In the genomic region with DNA sequence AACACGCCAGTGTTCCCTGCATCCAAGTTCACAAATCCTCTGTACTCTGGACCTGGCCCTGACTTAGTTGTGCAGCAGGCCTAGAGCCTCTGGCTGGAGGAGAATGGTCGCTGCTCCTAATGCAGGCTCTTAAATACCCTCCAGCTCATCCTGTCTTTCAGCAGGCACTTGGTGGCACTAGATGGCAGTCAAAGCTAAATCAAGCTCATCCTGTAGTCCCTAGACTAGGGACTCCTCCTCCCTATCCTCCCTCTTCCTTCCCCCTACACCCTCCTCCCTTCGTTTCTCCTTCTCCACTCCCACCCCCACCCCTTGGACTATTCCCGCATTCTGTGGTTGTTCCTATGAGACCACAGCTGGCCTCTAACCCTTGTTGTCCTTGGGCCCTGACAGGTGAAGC, we compare ENCODE assay signal across 8 cellular contexts. TPM values are rescaled to one million over a fixed set of nuclear protein-coding genes. Genes with fewer than 3 reads are reported as not detected.
DNase-seq lines count a peak whose midpoint lies in the region; ATAC-seq, FAIRE-seq and TF ChIP-seq lines count a peak whose summit lies in the region.

No MANE protein-coding gene starts in this region.

- no peaks in the 10 kb centered on the region for H3K4me1 Mint-ChIP-seq in glutamatergic neuron (ENCODE audit: low read depth, unreplicated experiment)

- H3K9me3 Mint-ChIP-seq in activated naive CD4-positive, alpha-beta T cell treated with anti-CD3 and anti-CD28 coated beads, Interleukin-2, amount 50 U/mL, for 72 hours = no peaks in the 10 kb centered on the region
- H3K9me3 Mint-ChIP-seq in glutamatergic neuron (ENCODE audit: unreplicated experiment) = no peaks in the 10 kb centered on the region

- TF ChIP-seq CTCF in glutamatergic neuron (IDR thresholded peaks at IDR 0.05; ENCODE audit: partially characterized antibody, unreplicated experiment) = no peak

- H3K27ac Mint-ChIP-seq in activated naive CD4-positive, alpha-beta T cell treated with anti-CD3 and anti-CD28 coated beads, Interleukin-2, amount 50 U/mL, for 72 hours = no peak overlapping the region
- no peak overlapping the region for H3K27ac Mint-ChIP-seq in glutamatergic neuron (ENCODE audit: unreplicated experiment)

- peak; percentile 22 to 48 for ATAC-seq in activated naive CD4-positive, alpha-beta T cell treated with anti-CD3 and anti-CD28 coated beads, Interleukin-2, amount 50 U/mL, for 72 hours
- ATAC-seq in HG03045 (IDR thresholded peaks at IDR 0.05; ENCODE audit: unreplicated experiment) = no peak
- ATAC-seq in GM21360 (IDR thresholded peaks at IDR 0.05; ENCODE audit: unreplicated experiment) = no peak

- no peak for DNase-seq in activated naive CD4-positive, alpha-beta T cell treated with anti-CD3 and anti-CD28 coated beads, Interleukin-2, amount 50 U/mL, for 72 hours (ENCODE audit: low spot score in 2 of 2)
- DNase-seq in activated naive CD4-positive, alpha-beta T cell (lab: John Stamatoyannopoulos, UW) = no peak
- DNase-seq in RCC 7860 (ENCODE audit: low spot score) = peak; percentile 23
- peak; percentile 32 for DNase-seq in glutamatergic neuron
- no peak for DNase-seq in AG08396 (ENCODE audit: low spot score)
- no peak for DNase-seq in COLO829 (ENCODE audit: low spot score)

- no peak overlapping the region for H3K4me3 Mint-ChIP-seq in glutamatergic neuron (ENCODE audit: unreplicated experiment)

- no peaks in the 10 kb centered on the region for H3K36me3 Mint-ChIP-seq in activated naive CD4-positive, alpha-beta T cell treated with anti-CD3 and anti-CD28 coated beads, Interleukin-2, amount 50 U/mL, for 72 hours
- no peaks in the 10 kb centered on the region for H3K36me3 Mint-ChIP-seq in glutamatergic neuron (ENCODE audit: unreplicated experiment)

- FAIRE-seq in RCC 7860 (lab: Jason Lieb, UNC) = no peak

- no peaks in the 10 kb centered on the region for H3K27me3 Mint-ChIP-seq in glutamatergic neuron (ENCODE audit: unreplicated experiment)

RNA-seq across cellular contexts. Expression of a gene that starts 41.5 kb away (rescaled TPM):
- total RNA-seq in activated naive CD4-positive, alpha-beta T cell treated with anti-CD3 and anti-CD28 coated beads, Interleukin-2, amount 50 U/mL, for 72 hours = 10 to 100 TPM; 67.4 to 68.7 TPM
- total RNA-seq in glutamatergic neuron (ENCODE audit: unreplicated experiment) = 33.2 TPM

Comparison
In these comparisons a context has a peak if more than half of its experiments do, and no peak if none do; other contexts are left out.
1. ATAC-seq: peak in activated naive CD4-positive, alpha-beta T cell treated with anti-CD3 and anti-CD28 coated beads, Interleukin-2, amount 50 U/mL, for 72 hours (2 of 2); none in HG03045 (single experiment) and GM21360 (single experiment).
2. DNase-seq: peak in RCC 7860 (single experiment) and glutamatergic neuron (single experiment); none in activated naive CD4-positive, alpha-beta T cell treated with anti-CD3 and anti-CD28 coated beads, Interleukin-2, amount 50 U/mL, for 72 hours (0 of 2), activated naive CD4-positive, alpha-beta T cell (0 of 4), AG08396 (single experiment) and COLO829 (single experiment).